Comparison of ENCODE assay signal across 1 cellular context in the genomic region with DNA sequence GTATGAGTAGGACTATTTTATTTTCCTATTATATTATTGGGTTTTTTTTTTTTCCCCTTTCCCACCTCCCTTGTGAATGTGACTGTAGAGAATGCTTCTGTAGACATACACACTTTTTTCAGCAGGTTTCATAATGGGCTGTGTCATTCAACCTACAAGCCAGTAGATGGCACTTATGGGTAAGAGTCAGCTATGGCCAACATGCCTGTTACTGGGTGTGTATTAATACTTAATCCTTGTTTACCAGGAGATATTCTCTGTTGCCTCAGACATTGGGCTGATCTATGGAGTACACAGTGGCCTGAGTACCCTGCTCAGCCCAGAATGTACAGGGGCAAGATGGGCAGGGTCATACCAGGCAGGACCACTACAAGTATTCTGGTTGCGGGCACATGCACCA.
TF ChIP-seq lines count a peak whose summit lies in the region.

No MANE protein-coding gene starts in this region.

TF ChIP-seq in WTC11, 78 proteins besides CTCF, POLR2A, EP300 and RAD21 (continued from another document):
- TF ChIP-seq HMGXB4 (CRISPR knock-in tag; IDR thresholded peaks at IDR 0.05) (no peak), GRHL2 (CRISPR knock-in tag; IDR thresholded peaks at IDR 0.05; ENCODE audit: insufficient replicate concordance, severe bottlenecking) (no peak), ZNF281 (CRISPR knock-in tag; IDR thresholded peaks at IDR 0.05) (no peak), SOX15 (CRISPR knock-in tag; IDR thresholded peaks at IDR 0.05) (no peak), GABPB1 (CRISPR knock-in tag; IDR thresholded peaks at IDR 0.05) (no peak), JAZF1 (CRISPR knock-in tag; IDR thresholded peaks at IDR 0.05) (no peak), CREM (CRISPR knock-in tag; IDR thresholded peaks at IDR 0.05) (no peak), CBFB (CRISPR knock-in tag; IDR thresholded peaks at IDR 0.05; ENCODE audit: low read depth) (no peak)
